ENCODE assay signal across 19 cellular contexts in genomic region chr7:64873517-64873916, GRCh38.
"Had no signal": no experiment of that assay in that cellular context is flagged by ENCODE, and none has a peak within 500 bp of the region (broad histone marks: within the 10 kb centered on the region; RNA-seq: fewer than 3 reads in every experiment).

No MANE protein-coding gene starts in this region.

- H3K27me3 ChIP-seq: ovary had no signal

- H3K4me3 Mint-ChIP-seq: activated CD4-positive, alpha-beta T cell treated with anti-CD3 and anti-CD28 coated beads, Interleukin-2, amount 10 ng/mL, durations not matched to agents 7 days and 5 days; activated naive CD8-positive, alpha-beta T cell treated with anti-CD3 and anti-CD28 coated beads, Interleukin-2, amount 50 U/mL, for 24 hours; immature natural killer cell; mesothelial cell of epicardium; natural killer cell had no signal

- H3K4me1 ChIP-seq: psoas muscle had no signal

- H3K27ac ChIP-seq: cardiac muscle cell, epithelial cell of prostate, ovary, psoas muscle, tibial artery had no signal

- H3K9me3 Mint-ChIP-seq: activated naive CD8-positive, alpha-beta T cell treated with anti-CD3 and anti-CD28 coated beads, Interleukin-2, amount 50 U/mL, for 24 hours had no signal

- H3K9me3 ChIP-seq: ovary, psoas muscle, tibial artery had no signal

- H3K36me3 ChIP-seq: cardiac muscle cell, ovary, tibial artery had no signal

- H3K27me3 Mint-ChIP-seq: activated CD4-positive, alpha-beta T cell treated with anti-CD3 and anti-CD28 coated beads, Interleukin-2, amount 10 ng/mL, durations not matched to agents 7 days and 5 days had no signal

- DNase-seq: activated CD4-positive, alpha-beta T cell treated with anti-CD3 and anti-CD28 coated beads, Interleukin-2, amount 10 ng/mL, durations not matched to agents 7 days and 5 days; activated gamma-delta T cell; activated naive CD4-positive, alpha-beta T cell treated with anti-CD3 and anti-CD28 coated beads, Interleukin-2, amount 50 U/mL, for 16 hours; activated naive CD8-positive, alpha-beta T cell treated with anti-CD3 and anti-CD28 coated beads, Interleukin-2, amount 50 U/mL, for 24 hours; activated T-cell treated with anti-CD3 and anti-CD28 coated beads, Interleukin-2, amount 50 U/mL, for 48 hours; immature natural killer cell; ovary; psoas muscle; right cardiac atrium; stimulated activated CD4-positive, alpha-beta T cell treated with anti-CD3 and anti-CD28 coated beads, Interleukin-4, amount 100 ng/mL, for 24 hours; stimulated activated naive CD4-positive, alpha-beta T cell treated with Interleukin-2 at 50 U/mL for 16 hours; substantia nigra had no signal

- ATAC-seq: activated CD4-positive, CD25-positive, alpha-beta regulatory T cell treated with anti-CD3 and anti-CD28 coated beads, Interleukin-2, amount 50 U/mL, for 24 hours; activated naive CD8-positive, alpha-beta T cell treated with anti-CD3 and anti-CD28 coated beads, Interleukin-2, amount 50 U/mL, for 24 hours; left lobe of liver; natural killer cell; psoas muscle; right cardiac atrium had no signal

- H3K4me1 Mint-ChIP-seq: mesothelial cell of epicardium had no signal

- H3K27ac Mint-ChIP-seq: activated CD4-positive, alpha-beta T cell treated with anti-CD3 and anti-CD28 coated beads, Interleukin-2, amount 10 ng/mL, durations not matched to agents 7 days and 5 days; activated naive CD8-positive, alpha-beta T cell treated with anti-CD3 and anti-CD28 coated beads, Interleukin-2, amount 50 U/mL, for 24 hours; immature natural killer cell; mesothelial cell of epicardium; natural killer cell had no signal

- H3K36me3 Mint-ChIP-seq: immature natural killer cell, mesothelial cell of epicardium, natural killer cell had no signal

- H3K4me3 ChIP-seq: cardiac muscle cell, ovary, psoas muscle, tibial artery had no signal
